Comparison of ENCODE assay signal across 1 cellular context in genomic region chr19:17703823-17704463, GRCh38.
A peak's percentile ranks its signal among the peaks of the same experiment; 100 is the strongest.
TF ChIP-seq lines count a peak whose summit lies in the region.

No MANE protein-coding gene starts in this region.

TF ChIP-seq in H1, 55 proteins besides CTCF, POLR2A, EP300 and RAD21:
- TF ChIP-seq TAF1 (IDR thresholded peaks at IDR 0.05; ENCODE audit: low read depth, low read length) (no peak), SRF (IDR thresholded peaks at IDR 0.05; ENCODE audit: low read depth, low read length) (peak; percentile 46), SP1 (IDR thresholded peaks at IDR 0.05; ENCODE audit: low read depth, low read length) (peak; percentile 62; the same call in 1 of the 2 replicates), CHD2 (IDR thresholded peaks at IDR 0.05; ENCODE audit: low read length) (no peak), USF2 (IDR thresholded peaks at IDR 0.05; ENCODE audit: low read length) (no peak), BRCA1 (IDR thresholded peaks at IDR 0.05; ENCODE audit: low read depth, low read length) (no peak), NRF1 (IDR thresholded peaks at IDR 0.05; ENCODE audit: low read depth, low read length) (no peak), SP4 (IDR thresholded peaks at IDR 0.05; ENCODE audit: low read length) (no peak)
